1 cellular context compared by ENCODE assay signal in genomic region chr2:55107428-55107827, GRCh38.
TF ChIP-seq lines count a peak whose summit lies in the region.

No MANE protein-coding gene starts in this region.

TF ChIP-seq in SK-N-SH, 30 proteins besides CTCF, POLR2A, EP300 and RAD21 (continued from another document):
- no peak for TF ChIP-seq PBX3 (IDR thresholded peaks at IDR 0.05)
